ENCODE assay signal across 9 cellular contexts in the genomic region with DNA sequence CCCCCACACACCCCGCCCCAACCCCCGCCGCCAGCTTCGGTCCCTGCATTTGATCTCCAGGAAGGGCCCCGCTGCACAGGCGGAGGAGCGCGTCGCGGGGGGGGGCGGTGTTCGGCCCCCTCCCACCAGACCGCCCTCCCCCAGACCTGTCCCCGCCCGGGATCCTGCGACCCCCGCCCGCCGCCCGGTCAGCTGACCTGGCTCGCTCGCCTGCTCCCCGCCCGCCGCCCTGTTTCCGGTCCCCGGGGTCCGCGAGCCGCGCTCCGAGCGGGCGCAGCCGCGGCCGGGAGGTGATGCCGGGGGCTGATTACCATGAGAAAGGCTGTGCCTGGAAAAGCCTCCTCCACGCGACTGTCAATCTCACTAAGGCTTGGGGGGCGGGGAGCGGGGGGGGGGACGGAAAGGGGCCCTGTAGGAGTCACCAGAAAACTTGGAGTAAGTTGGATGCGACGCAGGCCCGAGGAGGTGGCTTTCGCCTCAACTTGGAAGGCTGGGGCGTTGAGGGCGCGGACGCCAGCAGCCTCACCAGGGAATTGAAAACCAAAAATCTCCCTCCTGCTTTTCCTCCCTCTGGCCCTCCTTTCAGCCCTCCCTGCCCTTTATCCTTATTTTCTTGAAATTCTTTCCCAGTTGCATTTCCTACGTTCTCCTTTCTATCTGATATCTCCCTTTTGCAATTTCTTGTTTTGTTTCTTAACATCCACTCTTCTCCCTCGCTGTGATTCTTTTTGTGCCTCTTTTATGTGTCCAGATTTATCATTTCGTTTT. TPM values are rescaled to one million over a fixed set of nuclear protein-coding genes. Genes with fewer than 3 reads are reported as not detected.
A peak's percentile ranks its signal among the peaks of the same experiment; 100 is the strongest.
DNase-seq lines count a peak whose midpoint lies in the region; ATAC-seq, FAIRE-seq and TF ChIP-seq lines count a peak whose summit lies in the region.
"Had no signal": no experiment of that assay in that cellular context is flagged by ENCODE, and none has a peak within 500 bp of the region (broad histone marks: within the 10 kb centered on the region; RNA-seq: fewer than 3 reads in every experiment).

No MANE protein-coding gene starts in this region.

- peak overlapping the region; percentile 85; the same call in 1 of the 2 replicates for H2AFZ ChIP-seq in Karpas-422 (ENCODE audit: low read length)

- peak overlapping the region; percentile 7 for H3K27ac Mint-ChIP-seq in activated T-helper 2 cell treated with anti-CD3 and anti-CD28 coated beads, Interferon-gamma antibody, Interleukin-2, Interleukin-4, amounts not matched to agents 10 μg/mL and 5 μg/mL and 100 μg/mL, durations not matched to agents 14 hours and 24 hours and 36 hours

- peak overlapping the region; percentile 84 for H3K4me3 Mint-ChIP-seq in activated T-helper 2 cell treated with anti-CD3 and anti-CD28 coated beads, Interferon-gamma antibody, Interleukin-2, Interleukin-4, amounts not matched to agents 10 μg/mL and 5 μg/mL and 100 μg/mL, durations not matched to agents 14 hours and 24 hours and 36 hours (ENCODE audit: low read depth)

- peaks cover 22 to 39% (median 33%) of the 10 kb centered on the region in 10 experiments for H3K4me1 ChIP-seq in BLaER1 treated with 17β-estradiol and CSF1 and Interleukin-3, amounts not matched to agents 10 nM and 100 nM
- H3K4me1 ChIP-seq in Karpas-422 (ENCODE audit: low read length) (peaks cover 47% of the 10 kb centered on the region), cardiac muscle cell (ENCODE audit: low read depth) (peaks cover 16% of the 10 kb centered on the region), pancreas (no peaks in the 10 kb centered on the region)

- H3K4me1 Mint-ChIP-seq in activated T-helper 2 cell treated with anti-CD3 and anti-CD28 coated beads, Interferon-gamma antibody, Interleukin-2, Interleukin-4, amounts not matched to agents 10 μg/mL and 5 μg/mL and 100 μg/mL, durations not matched to agents 14 hours and 24 hours and 36 hours (ENCODE audit: low read depth) = peaks cover 22% of the 10 kb centered on the region

- intact Hi-C loops in activated T-helper 2 cell treated with anti-CD3 and anti-CD28 coated beads, Interferon-gamma antibody, Interleukin-2, Interleukin-4, amounts not matched to agents 10 μg/mL and 5 μg/mL and 100 μg/mL, durations not matched to agents 14 hours and 24 hours and 36 hours (cut with micrococcal nuclease) = no loop called here
- intact Hi-C loops in pancreas (cut with DNase I) = no loop called here

- peak overlapping the region; percentile 73 to 99 (median 96) for H3K4me2 ChIP-seq in BLaER1 treated with 17β-estradiol and CSF1 and Interleukin-3, amounts not matched to agents 10 nM and 100 nM
- peak overlapping the region; percentile 99 for H3K4me2 ChIP-seq in Karpas-422 (ENCODE audit: low read depth, low read length, poor library complexity, severe bottlenecking)

- no peaks in the 10 kb centered on the region for H3K36me3 Mint-ChIP-seq in activated T-helper 2 cell treated with anti-CD3 and anti-CD28 coated beads, Interferon-gamma antibody, Interleukin-2, Interleukin-4, amounts not matched to agents 10 μg/mL and 5 μg/mL and 100 μg/mL, durations not matched to agents 14 hours and 24 hours and 36 hours (ENCODE audit: low read depth)

- peaks cover 64% of the 10 kb centered on the region for H3K27me3 Mint-ChIP-seq in activated T-helper 2 cell treated with anti-CD3 and anti-CD28 coated beads, Interferon-gamma antibody, Interleukin-2, Interleukin-4, amounts not matched to agents 10 μg/mL and 5 μg/mL and 100 μg/mL, durations not matched to agents 14 hours and 24 hours and 36 hours (ENCODE audit: low read depth)

- DNase-seq in Karpas-422 (peak; percentile 73), cardiac muscle cell (ENCODE audit: low read depth in 1 of 2, low spot score in 1 of 2) (peak; percentile 77 to 78), pancreas (peak in 2 of 6 donors; percentile 56 to 68), SHP77 (lab: John Stamatoyannopoulos, UW) (no peak)
- no peak for DNase-seq in activated T-helper 2 cell treated with anti-CD3 and anti-CD28 coated beads, Interferon-gamma antibody, Interleukin-2, Interleukin-4, amounts not matched to agents 10 μg/mL and 5 μg/mL and 100 μg/mL, durations not matched to agents 14 hours and 24 hours and 36 hours (ENCODE audit: low spot score)

- TF ChIP-seq CTCF in cardiac muscle cell (IDR thresholded peaks at IDR 0.05; ENCODE audit: low read depth, low read length) (no peak), pancreas (IDR thresholded peaks at IDR 0.05) (no peak)

- 14 to 16% methylated on average over 48 to 54 of the region's 54 CpGs for WGBS in pancreas, 2 donors

- no peaks in the 10 kb centered on the region for H3K79me2 ChIP-seq in Karpas-422 (ENCODE audit: low read length)

- H3K9ac ChIP-seq in BLaER1 treated with 17β-estradiol and CSF1 and Interleukin-3, amounts not matched to agents 10 nM and 100 nM = peak overlapping the region; percentile 90 to 100 (median 98)
- peak overlapping the region; percentile 81 for H3K9ac ChIP-seq in Karpas-422 (ENCODE audit: low read length)

- no peaks in the 10 kb centered on the region for H3K9me3 Mint-ChIP-seq in activated T-helper 2 cell treated with anti-CD3 and anti-CD28 coated beads, Interferon-gamma antibody, Interleukin-2, Interleukin-4, amounts not matched to agents 10 μg/mL and 5 μg/mL and 100 μg/mL, durations not matched to agents 14 hours and 24 hours and 36 hours

- FAIRE-seq in pancreas (lab: Jason Lieb, UNC) = no peak
- FAIRE-seq: keratinocyte had no signal

- H3K9me2 ChIP-seq in Karpas-422 (replicated peaks; ENCODE audit: insufficient read depth, low read length) = no peaks in the 10 kb centered on the region

- H3K36me3 ChIP-seq in BLaER1 treated with 17β-estradiol and CSF1 and Interleukin-3, amounts not matched to agents 10 nM and 100 nM = no peaks in the 10 kb centered on the region
- H3K36me3 ChIP-seq in Karpas-422 (ENCODE audit: insufficient read depth, low read length) = no peaks in the 10 kb centered on the region
- H3K36me3 ChIP-seq in cardiac muscle cell = no peaks in the 10 kb centered on the region
- no peaks in the 10 kb centered on the region for H3K36me3 ChIP-seq in pancreas

- peaks cover 0 to 12% (median 0%) of the 10 kb centered on the region in 11 experiments; a peak in 3 of 22 replicates for H3K27me3 ChIP-seq in BLaER1 treated with 17β-estradiol and CSF1 and Interleukin-3, amounts not matched to agents 10 nM and 100 nM
- H3K27me3 ChIP-seq in Karpas-422 (ENCODE audit: low read length) = no peaks in the 10 kb centered on the region
- H3K27me3 ChIP-seq in cardiac muscle cell = no peaks in the 10 kb centered on the region
- H3K27me3 ChIP-seq in pancreas = peaks cover 0 to 5% (median 2%) of the 10 kb centered on the region in 4 donors

- peaks cover 0 to 2% (median 0%) of the 10 kb centered on the region in 11 experiments; a peak in 1 of 22 replicates for H4K20me1 ChIP-seq in BLaER1 treated with 17β-estradiol and CSF1 and Interleukin-3, amounts not matched to agents 10 nM and 100 nM
- no peaks in the 10 kb centered on the region for H4K20me1 ChIP-seq in Karpas-422 (ENCODE audit: insufficient read depth, low read depth, low read length)

- ATAC-seq in pancreas (peak in 3 of 4 donors; percentile 26 to 40 (median 31)), GM19455 (IDR thresholded peaks at IDR 0.05; ENCODE audit: unreplicated experiment) (no peak), HG03342 (IDR thresholded peaks at IDR 0.05; ENCODE audit: unreplicated experiment) (no peak)

- peak overlapping the region; percentile 94 to 100 (median 99) for H3K27ac ChIP-seq in BLaER1 treated with 17β-estradiol and CSF1 and Interleukin-3, amounts not matched to agents 10 nM and 100 nM
- H3K27ac ChIP-seq in Karpas-422 (ENCODE audit: low read length) (no peak overlapping the region), cardiac muscle cell (peak overlapping the region; percentile 52), pancreas (peak overlapping the region in 2 of 4 donors; percentile 47 to 48)

- peak overlapping the region; percentile 57 to 87 (median 70) for H3K4me3 ChIP-seq in BLaER1 treated with 17β-estradiol and CSF1 and Interleukin-3, amounts not matched to agents 10 nM and 100 nM
- H3K4me3 ChIP-seq in Karpas-422 (ENCODE audit: low read length) (peak overlapping the region; percentile 85), cardiac muscle cell (peak overlapping the region; percentile 60), pancreas (peak overlapping the region in 2 of 4 donors; percentile 2 to 35)

- H3K9me3 ChIP-seq in BLaER1 treated with 17β-estradiol and CSF1 and Interleukin-3, amounts not matched to agents 10 nM and 100 nM (replicated peaks in 1 of 11) = no peaks in the 10 kb centered on the region
- H3K9me3 ChIP-seq in Karpas-422 (ENCODE audit: low read length) (no peaks in the 10 kb centered on the region), cardiac muscle cell (ENCODE audit: low read depth) (no peaks in the 10 kb centered on the region), pancreas (no peaks in the 10 kb centered on the region)

RNA-seq across cellular contexts. Expression of gene ZEB2, which starts 4.5 kb away (rescaled TPM):
- total RNA-seq in Karpas-422 (2014; rRNA removed; shearing (Covaris generic); ENCODE audit: low replicate concordance) = 15.3 and 29.4 TPM in 2 replicates
- total RNA-seq in activated T-helper 2 cell treated with anti-CD3 and anti-CD28 coated beads, Interferon-gamma antibody, Interleukin-2, Interleukin-4, amounts not matched to agents 10 μg/mL and 5 μg/mL and 100 μg/mL, durations not matched to agents 14 hours and 24 hours and 36 hours = 50.9 and 53.2 TPM in 2 replicates
- total RNA-seq in cardiac muscle cell (27.0 and 41.2 TPM in 2 replicates), pancreas (10 to 100 TPM in 3 of 6 donors, 1 to 10 TPM in 3; 4.3 to 38.6 (median 11.2) TPM)
- polyA plus RNA-seq in cardiac muscle cell (16.8 and 17.9 TPM in 2 replicates), pancreas (1 to 10 TPM; 3.8 to 5.5 TPM)

Comparison
In these comparisons a context has a peak if more than half of its experiments do, and no peak if none do; other contexts are left out.
1. DNase-seq: peak in Karpas-422 (single experiment) and cardiac muscle cell (2 of 2); none in activated T-helper 2 cell treated with anti-CD3 and anti-CD28 coated beads, Interferon-gamma antibody, Interleukin-2, Interleukin-4, amounts not matched to agents 10 μg/mL and 5 μg/mL and 100 μg/mL, durations not matched to agents 14 hours and 24 hours and 36 hours (single experiment) and SHP77 (0 of 2).
2. ATAC-seq: peak in pancreas (3 of 4); none in GM19455 (single experiment) and HG03342 (single experiment).